ENCODE assay signal across 1 cellular context in the genomic region with DNA sequence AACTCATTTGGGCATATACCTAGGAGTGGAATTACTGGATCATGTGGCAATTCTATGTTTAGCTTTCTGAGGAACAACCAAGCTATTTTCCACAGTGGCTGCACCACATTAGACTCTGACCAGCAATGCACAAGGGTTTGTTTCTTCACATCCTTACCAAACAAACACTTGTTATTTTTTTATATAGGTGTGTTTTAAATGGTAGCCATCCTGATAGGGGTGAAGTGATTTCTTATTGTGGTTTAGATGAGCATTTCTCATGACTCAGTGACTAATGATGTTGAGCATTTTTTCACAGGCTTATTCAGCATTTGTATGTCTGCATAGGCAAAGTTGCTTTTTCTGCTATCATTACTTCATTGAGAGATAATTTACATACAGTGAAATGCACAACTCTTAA.
TF ChIP-seq lines count a peak whose summit lies in the region.

No MANE protein-coding gene starts in this region.

TF ChIP-seq in K562, 482 proteins besides CTCF, POLR2A, EP300 and RAD21:
- TF ChIP-seq KDM1A (IDR thresholded peaks at IDR 0.05) (peak; percentile 14 to 22; a peak in 2 of 4 replicates), MAFG (tag; conservative IDR thresholded peaks at IDR 0.05) (0 out of 2 replicates have a peak, but pooled peaks have one; percentile 18), C11orf30 (IDR thresholded peaks at IDR 0.05; ENCODE audit: low read depth) (0 out of 2 replicates have a peak, but pooled peaks have one; percentile 5), HLTF (IDR thresholded peaks at IDR 0.05) (no peak), PRPF4 (IDR thresholded peaks at IDR 0.05; ENCODE audit: insufficient read depth, low read depth, low read length, poor library complexity, severe bottlenecking) (no peak), POLR3G (IDR thresholded peaks at IDR 0.05; ENCODE audit: extremely low read depth, insufficient read length, insufficient replicate concordance) (no peak), POLR2AphosphoS2 (IDR thresholded peaks at IDR 0.05; ENCODE audit: low read length) (no peak), ZNF24 (IDR thresholded peaks at IDR 0.05) (peak; percentile 74; the same call in 1 of the 2 replicates)
TF ChIP-seq in K562: peak in this region for 4.
